In genomic region chr2:31384351-31384750, GRCh38 we compare ENCODE assay signal across 11 cellular contexts. TPM values are rescaled to one million over a fixed set of nuclear protein-coding genes. Genes with fewer than 3 reads are reported as not detected.
DNase-seq lines count a peak whose midpoint lies in the region; ATAC-seq, FAIRE-seq and TF ChIP-seq lines count a peak whose summit lies in the region.
"Had no signal": no experiment of that assay in that cellular context is flagged by ENCODE, and none has a peak within 500 bp of the region (broad histone marks: within the 10 kb centered on the region; RNA-seq: fewer than 3 reads in every experiment).

No MANE protein-coding gene starts in this region.

- TF ChIP-seq CTCF in IMR-90 (conservative IDR thresholded peaks at IDR 0.05; ENCODE audit: low read depth, low read length) (no peak), astrocyte of the spinal cord (IDR thresholded peaks at IDR 0.05; ENCODE audit: low read depth, low read length) (no peak), pancreas (IDR thresholded peaks at IDR 0.05) (no peak), A673 (conservative IDR thresholded peaks at IDR 0.05; ENCODE audit: low read depth, low read length) (no peak), prostate gland (IDR thresholded peaks at IDR 0.05) (no peak)

- peak overlapping the region; percentile 74 to 89 for H4K8ac ChIP-seq in IMR-90 (ENCODE audit: low read depth in 2 of 2, low read length in 2 of 2)

- dilution Hi-C loops in IMR-90 (cut with HindIII; ENCODE audit: low sequenced_read_pairs, unreplicated experiment) = no loop called here

- H4K5ac ChIP-seq in IMR-90 (ENCODE audit: low read depth, low read length) = peak overlapping the region; percentile 23; the same call in 1 of the 2 replicates

- no peaks in the 10 kb centered on the region for H4K20me1 ChIP-seq in IMR-90 (ENCODE audit: insufficient read depth, low read length)

- no CpG with 5 or more reads among the region's 3 CpGs for WGBS in IMR-90 (ENCODE audit: extremely low coverage in 2 of 2, insufficient read length in 1 of 2), 2 experiments
- 85 to 86% methylated on average over 3 of the region's 3 CpGs for WGBS in pancreas, 2 donors
- 74% methylated on average over 3 of the region's 3 CpGs for WGBS in prostate gland

- H3K9me1 ChIP-seq in IMR-90 (ENCODE audit: insufficient read depth, low read length) = peaks cover 27% of the 10 kb centered on the region

- no peaks in the 10 kb centered on the region; a peak in 1 of 4 replicates for H3K79me1 ChIP-seq in IMR-90 (ENCODE audit: low read depth in 1 of 2, low read length in 2 of 2)

- H3K9ac ChIP-seq in IMR-90 (ENCODE audit: low read depth, low read length) = no peak overlapping the region

- ATAC-seq in GM18511 (IDR thresholded peaks at IDR 0.05; ENCODE audit: unreplicated experiment) = peak; percentile 77
- ATAC-seq in IMR-90 (ENCODE audit: low read depth) = peak; percentile 87
- peak in 3 of 4 donors; percentile 35 to 78 (median 56) for ATAC-seq in pancreas
- ATAC-seq in HG02981 (IDR thresholded peaks at IDR 0.05; ENCODE audit: unreplicated experiment) = no peak

- no peak overlapping the region for H3K4me3 ChIP-seq in IMR-90 (ENCODE audit: insufficient read depth, low read depth, low read length)
- no peak overlapping the region for H3K4me3 ChIP-seq in astrocyte of the spinal cord (ENCODE audit: low read depth, low read length)
- H3K4me3 ChIP-seq in pancreas = no peak overlapping the region
- H3K4me3 ChIP-seq in A673 (ENCODE audit: low read depth, low read length, poor library complexity, severe bottlenecking) = no peak overlapping the region
- H3K4me3 ChIP-seq in prostate gland = no peak overlapping the region

- H3K23ac ChIP-seq in IMR-90 (ENCODE audit: low read depth, low read length) = peak overlapping the region; percentile 34; the same call in 1 of the 2 replicates

- peak overlapping the region; percentile 16 for H2AK5ac ChIP-seq in IMR-90 (ENCODE audit: low read depth, low read length)

- H3K4me1 ChIP-seq in IMR-90 (ENCODE audit: control insufficient read depth, insufficient read depth, low read length) = peaks cover 19% of the 10 kb centered on the region
- H3K4me1 ChIP-seq in pancreas = no peaks in the 10 kb centered on the region
- no peaks in the 10 kb centered on the region for H3K4me1 ChIP-seq in A673 (ENCODE audit: insufficient read depth, low read length, poor library complexity, severe bottlenecking)
- no peaks in the 10 kb centered on the region for H3K4me1 ChIP-seq in prostate gland (replicated peaks)

- H3K27me3 ChIP-seq in IMR-90 (ENCODE audit: control insufficient read depth, insufficient read depth, low read length) (no peaks in the 10 kb centered on the region), pancreas (no peaks in the 10 kb centered on the region), A673 (replicated peaks; ENCODE audit: insufficient read depth, low read depth, low read length, poor library complexity) (no peaks in the 10 kb centered on the region), prostate gland (replicated peaks; ENCODE audit: insufficient read depth) (no peaks in the 10 kb centered on the region)

- peak overlapping the region; percentile 16 for H4K91ac ChIP-seq in IMR-90 (ENCODE audit: insufficient read depth, low read depth, low read length)

- no peak overlapping the region for H2AFZ ChIP-seq in IMR-90 (replicated peaks; ENCODE audit: low read length, poor library complexity)

- H3K9me3 ChIP-seq in IMR-90 (ENCODE audit: control insufficient read depth, insufficient read depth, low read length) (no peaks in the 10 kb centered on the region), pancreas (no peaks in the 10 kb centered on the region), A673 (ENCODE audit: low read depth, low read length, poor library complexity, severe bottlenecking) (no peaks in the 10 kb centered on the region), prostate gland (no peaks in the 10 kb centered on the region)

- H3K56ac ChIP-seq in IMR-90 (ENCODE audit: extremely low read depth, insufficient read depth, low read length) = peak overlapping the region; percentile 59

- H2BK20ac ChIP-seq in IMR-90 (ENCODE audit: low read depth, low read length) = peak overlapping the region; percentile 88; the same call in 1 of the 2 replicates

- POLR2A ChIA-PET in IMR-90 (lab: Charles Lee; ENCODE audit: unreplicated experiment) (interaction anchor here (0.7 kb wide), 1 partner anchor 20 kb away, joined by 6 read pairs; no protein-coding TSS in a partner anchor), A673 (lab: Charles Lee; ENCODE audit: low non-redundant PET) (no interaction called here)

- H2BK15ac ChIP-seq in IMR-90 (ENCODE audit: low read depth, low read length) = peak overlapping the region; percentile 13; the same call in 2 of the 3 replicates

- no peak for TF ChIP-seq RAD21 in IMR-90 (IDR thresholded peaks at IDR 0.05; ENCODE audit: low read length)

- intact Hi-C loops in IMR-90 (cut with micrococcal nuclease) = no loop called here
- intact Hi-C loops in pancreas (cut with DNase I) = no loop called here
- intact Hi-C loops in A673 (cut with micrococcal nuclease; ENCODE audit: unreplicated experiment) = loop anchor here (10.0 kb wide), 1 partner anchor 140 kb away; no protein-coding TSS in a partner anchor
- intact Hi-C loops in prostate gland (cut with DNase I) = no loop called here

- H3K18ac ChIP-seq in IMR-90 (ENCODE audit: low read depth, low read length) = peak overlapping the region; percentile 66; the same call in 1 of the 2 replicates

- in situ Hi-C loops in IMR-90 (cut with MboI; ENCODE audit: low sequenced_read_pairs) = no loop called here
- in situ Hi-C loops in astrocyte of the spinal cord (cut with HindIII; ENCODE audit: low sequenced_read_pairs) = no loop called here

- FAIRE-seq in pancreas (lab: Jason Lieb, UNC) = no peak

- peak; percentile 31; the same call in 1 of the 2 replicates for TF ChIP-seq POLR2A in IMR-90 (IDR thresholded peaks at IDR 0.05; ENCODE audit: low read depth, low read length)
- TF ChIP-seq POLR2A in prostate gland (IDR thresholded peaks at IDR 0.05) = no peak

- H3K4ac ChIP-seq in IMR-90 (ENCODE audit: low read depth, low read length) = peak overlapping the region; percentile 98; the same call in 1 of the 2 replicates

- peak overlapping the region; percentile 22; the same call in 1 of the 2 replicates for H3K4me2 ChIP-seq in IMR-90 (ENCODE audit: low read depth, low read length)

- H3K36me3 ChIP-seq in IMR-90 (ENCODE audit: control insufficient read depth, insufficient read depth, low read length) (no peaks in the 10 kb centered on the region), pancreas (no peaks in the 10 kb centered on the region), A673 (ENCODE audit: insufficient read depth, low read length, poor library complexity, severe bottlenecking) (no peaks in the 10 kb centered on the region), prostate gland (no peaks in the 10 kb centered on the region)

- H2BK5ac ChIP-seq in IMR-90 (ENCODE audit: low read depth, low read length, poor library complexity, severe bottlenecking) = peak overlapping the region; percentile 96

- peak overlapping the region; percentile 98 for H2BK120ac ChIP-seq in IMR-90 (ENCODE audit: low read depth, low read length)

- H3K27ac ChIP-seq in IMR-90 (ENCODE audit: insufficient read depth, low read length) = peak overlapping the region; percentile 63; the same call in 1 of the 2 replicates
- no peak overlapping the region for H3K27ac ChIP-seq in pancreas
- H3K27ac ChIP-seq in A673 (ENCODE audit: low read depth, low read length, poor library complexity, severe bottlenecking) = no peak overlapping the region
- no peak overlapping the region for H3K27ac ChIP-seq in prostate gland

- H3K14ac ChIP-seq in IMR-90 (replicated peaks; ENCODE audit: low read depth, low read length) = peak overlapping the region; percentile 66; the same call in 1 of the 2 replicates

- DNase-seq in IMR-90 (peak; percentile 96), astrocyte of the spinal cord (ENCODE audit: low read depth, low spot score) (peak; percentile 96), pancreas (no peak), hypothalamus (lab: John Stamatoyannopoulos, UW) (no peak), A673 (ENCODE audit: low spot score) (no peak), prostate gland (ENCODE audit: low spot score) (no peak)
- DNase-seq: activated B cell treated with CpG ODN at 0.5 μM for 24 hours, NCI-H1105 treated with DMSO at 0.1 percent for 48 hours, posterior cingulate gyrus had no signal

- H2AK9ac ChIP-seq in IMR-90 (replicated peaks; ENCODE audit: low read depth, low read length, poor library complexity) = peak overlapping the region; percentile 68

- CTCF ChIA-PET in IMR-90 (lab: Yijun Ruan, JAX) (interaction anchor here (0.6 to 0.7 kb wide), 3 partner anchors 18 to 213 kb away, joined by 3 read pairs; no protein-coding TSS in a partner anchor), A673 (lab: Charles Lee) (no interaction called here)

- no TSS peak for BruUV-seq in IMR-90 (replicated peaks; lab: Mats Ljungman, UMichigan)
- no TSS peak for BruUV-seq in A673 (replicated peaks; lab: Mats Ljungman, UMichigan)

TF ChIP-seq in IMR-90, 13 proteins besides CTCF, POLR2A, EP300 and RAD21:
- peak; percentile 64 for TF ChIP-seq FOS (IDR thresholded peaks at IDR 0.05; ENCODE audit: low read depth, low read length)
- TF ChIP-seq BHLHE40 (IDR thresholded peaks at IDR 0.05; ENCODE audit: low read depth, low read length) = no peak

RNA-seq across cellular contexts. Expression of gene XDH, which starts 30.2 kb away (rescaled TPM):
- total RNA-seq in IMR-90 (2012; rRNA removed) (0.83 and 1.1 TPM in 2 replicates), pancreas (1 to 10 TPM in 1 of 6 donors, under 1 TPM in 5; 0.14 to 1.3 (median 0.51) TPM), A673 (2021) (0.09 and 0.19 TPM in 2 replicates), prostate gland (1 to 10 TPM; 1.2 to 2.5 TPM)
- polyA plus RNA-seq in IMR-90 (2012; rRNA removed) (0.46 and 0.80 TPM in 2 replicates), pancreas (under 1 TPM; 0.27 to 0.66 TPM)
- polyA plus RNA-seq in IMR-90 (2012; cell fraction: cytosol; rRNA removed) = 0.17 and 0.25 TPM in 2 replicates
- polyA plus RNA-seq in IMR-90 (2012; cell fraction: nucleus; rRNA removed; ENCODE audit: low replicate concordance) = 0.45 and 1.1 TPM in 2 replicates
- total RNA-seq: activated B cell treated with CpG ODN at 0.5 μM for 24 hours had no signal

Comparison
In these comparisons a context has a peak if more than half of its experiments do, and no peak if none do; other contexts are left out.
1. DNase-seq: peak in IMR-90 (single experiment) and astrocyte of the spinal cord (single experiment); none in pancreas (0 of 6), hypothalamus (0 of 51), A673 (single experiment) and prostate gland (single experiment).